In the genomic region with DNA sequence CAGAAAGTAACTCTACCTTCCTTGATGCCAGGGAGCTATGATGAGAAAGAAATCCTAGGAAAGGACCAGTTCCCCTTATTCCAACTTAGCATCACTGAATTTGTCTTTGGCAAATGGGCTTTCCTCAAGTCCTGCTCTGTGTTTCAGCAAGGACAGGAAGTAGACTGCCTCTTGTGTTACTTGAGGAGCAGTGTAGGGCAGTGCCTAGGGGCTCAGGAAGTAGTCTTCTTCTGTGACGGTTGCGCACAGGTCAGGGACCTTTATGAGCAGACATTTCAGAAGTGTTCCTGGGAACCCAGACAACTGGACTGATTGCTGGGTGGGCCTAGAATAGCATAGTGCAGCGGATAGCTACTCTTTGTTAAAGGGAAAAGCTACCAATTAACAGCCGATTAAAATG, we compare ENCODE assay signal across 8 cellular contexts.
A peak's percentile ranks its signal among the peaks of the same experiment; 100 is the strongest.
DNase-seq lines count a peak whose midpoint lies in the region; ATAC-seq, FAIRE-seq and TF ChIP-seq lines count a peak whose summit lies in the region.

No MANE protein-coding gene starts in this region.

- no peak for FAIRE-seq in HTR-8/SVneo (lab: Jason Lieb, UNC)

- H3K4me3 ChIP-seq in cardiac fibroblast (replicated peaks in 1 of 2; ENCODE audit: low read depth in 2 of 2, low read length in 2 of 2) (peak overlapping the region; percentile 4 to 8), mucosa of stomach (ENCODE audit: low read length) (no peak overlapping the region)

- TF ChIP-seq CTCF in AG09319 (IDR thresholded peaks at IDR 0.05; ENCODE audit: low read depth, low read length) (peak; percentile 18), cardiac fibroblast (IDR thresholded peaks at IDR 0.05; ENCODE audit: low read depth, low read length) (peak; percentile 5)

- no peaks in the 10 kb centered on the region for H3K9me3 ChIP-seq in mucosa of stomach (ENCODE audit: control insufficient read depth, low read length)

- H3K27me3 ChIP-seq in mucosa of stomach (ENCODE audit: control insufficient read depth, insufficient read depth, low read length), result no peaks in the 10 kb centered on the region

- peak overlapping the region; percentile 46 for H3K9ac ChIP-seq in mucosa of stomach (ENCODE audit: low read length)

- H3K36me3 ChIP-seq in mucosa of stomach (ENCODE audit: control insufficient read depth, insufficient read depth, low read length), result no peaks in the 10 kb centered on the region

- H3K4me1 ChIP-seq in mucosa of stomach (ENCODE audit: control insufficient read depth, insufficient read depth, low read length), result peaks cover 61% of the 10 kb centered on the region

- no peak for ATAC-seq in HG02981 (IDR thresholded peaks at IDR 0.05; ENCODE audit: unreplicated experiment)

- DNase-seq in AG09319 (ENCODE audit: extremely low read depth, low read depth), result no peak
- DNase-seq in HTR-8/SVneo (ENCODE audit: insufficient read length, low spot score), result peak; percentile 36
- DNase-seq in cardiac fibroblast (ENCODE audit: low read depth in 2 of 2), result peak in 1 of 2 donors; percentile 49
- DNase-seq in NCI-H226, result no peak
- no peak for DNase-seq in NK-92 treated with Interleukin-12 subunit alpha and Interleukin-12 subunit beta, amount 100 ng/mL, for 24 hours (lab: John Stamatoyannopoulos, UW)
- no peak for DNase-seq in NCI-H187 treated with DMSO at 0.1 percent for 48 hours (lab: John Stamatoyannopoulos, UW)
